25 cellular contexts compared by ENCODE assay signal in genomic region chr12:25825494-25825893, GRCh38.
DNase-seq lines count a peak whose midpoint lies in the region; ATAC-seq, FAIRE-seq and TF ChIP-seq lines count a peak whose summit lies in the region.
"Had no signal": no experiment of that assay in that cellular context is flagged by ENCODE, and none has a peak within 500 bp of the region (broad histone marks: within the 10 kb centered on the region; RNA-seq: fewer than 3 reads in every experiment).

No MANE protein-coding gene starts in this region.

- H3K27ac Mint-ChIP-seq in glutamatergic neuron (ENCODE audit: unreplicated experiment) = peak overlapping the region; percentile 36
- H3K27ac Mint-ChIP-seq: activated CD8-positive, alpha-beta T cell treated with anti-CD3 and anti-CD28 coated beads for 36 hours; immature natural killer cell; stimulated activated naive CD8-positive, alpha-beta T cell treated with anti-CD3 and anti-CD28 coated beads, Interleukin-15, Interleukin-2, amounts not matched to agents 100 ng/mL and 50 ng/mL, for 24 hours had no signal

- no peak overlapping the region for H2BK20ac ChIP-seq in IMR-90 (ENCODE audit: low read depth, low read length)

- FAIRE-seq in K562 (lab: Jason Lieb, UNC) = no peak

- H3K27me3 Mint-ChIP-seq in glutamatergic neuron (ENCODE audit: unreplicated experiment) = no peaks in the 10 kb centered on the region
- H3K27me3 Mint-ChIP-seq: activated CD8-positive, alpha-beta T cell treated with anti-CD3 and anti-CD28 coated beads for 36 hours had no signal

- no peak overlapping the region for H4K8ac ChIP-seq in IMR-90 (ENCODE audit: low read depth in 2 of 2, low read length in 2 of 2)

- H2AK5ac ChIP-seq in IMR-90 (ENCODE audit: low read depth, low read length) = peak overlapping the region; percentile 17

- DNase-seq in BE2C (no peak), IMR-90 (no peak), K562 (ENCODE audit: extremely low read depth in 1 of 4, low spot score in 3 of 4) (no peak), glutamatergic neuron (no peak), NCI-H146 (lab: John Stamatoyannopoulos, UW) (no peak), mammary epithelial cell (no peak), NCI-H524 treated with DMSO at 0.1 percent for 48 hours (lab: John Stamatoyannopoulos, UW) (no peak)
- DNase-seq: activated CD8-positive, alpha-beta T cell treated with anti-CD3 and anti-CD28 coated beads for 36 hours; activated naive CD4-positive, alpha-beta T cell treated with Interleukin-2 at 50 U/mL for 16 hours; activated T-cell treated with anti-CD3 and anti-CD28 coated beads, Interleukin-2, amount 50 U/mL, for 1 hour; amygdala; caudate nucleus; erythroblast; HCEC 1CT; head of caudate nucleus; immature natural killer cell; left lung; NCI-H1092 treated with DMSO at 0.1 percent for 48 hours; NCI-H2029 treated with DMSO at 0.1 percent for 48 hours; NCI-H69; stimulated activated CD4-positive, alpha-beta T cell treated with anti-CD3 and anti-CD28 coated beads, Interleukin-4, amount 100 ng/mL, for 24 hours; T-helper 9 cell; transverse colon had no signal

- TF ChIP-seq CTCF in BE2C (IDR thresholded peaks at IDR 0.05; ENCODE audit: low read depth, low read length) = peak; percentile 22; the same call in 1 of the 2 replicates
- TF ChIP-seq CTCF in IMR-90 (conservative IDR thresholded peaks at IDR 0.05; ENCODE audit: low read depth, low read length) = peak; percentile 25; the same call in 1 of the 2 replicates
- TF ChIP-seq CTCF in K562 (IDR thresholded peaks at IDR 0.05 in 2 of 3, conservative IDR thresholded peaks at IDR 0.05 in 1 of 3; ENCODE audit: insufficient read depth in 2 of 3, low read depth in 1 of 3, low read length in 3 of 3) = peak in 1 of 3 experiments; percentile 25; a peak in 2 of 6 replicates
- no peak for TF ChIP-seq CTCF in glutamatergic neuron (IDR thresholded peaks at IDR 0.05; ENCODE audit: partially characterized antibody, unreplicated experiment)
- peak in 1 of 2 donors; percentile 9 for TF ChIP-seq CTCF in mammary epithelial cell (conservative IDR thresholded peaks at IDR 0.05 in 1 of 2, IDR thresholded peaks at IDR 0.05 in 1 of 2; ENCODE audit: extremely low read depth in 1 of 2, insufficient read depth in 1 of 2, low read depth in 1 of 2, low read length in 2 of 2)

- no peak overlapping the region; the same call in 1 of the 2 replicates for H4K91ac ChIP-seq in IMR-90 (ENCODE audit: insufficient read depth, low read depth, low read length)

- no peak overlapping the region for H3K4me3 Mint-ChIP-seq in glutamatergic neuron (ENCODE audit: unreplicated experiment)
- H3K4me3 Mint-ChIP-seq: activated CD8-positive, alpha-beta T cell treated with anti-CD3 and anti-CD28 coated beads for 36 hours; immature natural killer cell; stimulated activated naive CD8-positive, alpha-beta T cell treated with anti-CD3 and anti-CD28 coated beads, Interleukin-15, Interleukin-2, amounts not matched to agents 100 ng/mL and 50 ng/mL, for 24 hours had no signal

- in situ Hi-C loops in IMR-90 (cut with MboI; ENCODE audit: low sequenced_read_pairs) (no loop called here), K562 (cut with MboI) (no loop called here), mammary epithelial cell (cut with MboI; ENCODE audit: low sequenced_read_pairs in 2 of 2) (no loop called here)

- POLR2A ChIA-PET in IMR-90 (lab: Charles Lee; ENCODE audit: unreplicated experiment) (no interaction called here), K562 (lab: Yijun Ruan, JAX) (no interaction called here)

- H3K4me1 ChIP-seq in BE2C (no peaks in the 10 kb centered on the region), IMR-90 (ENCODE audit: control insufficient read depth, insufficient read depth, low read length) (peaks cover 13% of the 10 kb centered on the region), K562 (replicated peaks in 1 of 2; ENCODE audit: control insufficient read depth in 2 of 2, insufficient read depth in 2 of 2, low read length in 2 of 2) (no peaks in the 10 kb centered on the region), mammary epithelial cell (ENCODE audit: insufficient read depth, low read length) (no peaks in the 10 kb centered on the region)
- H3K4me1 ChIP-seq: left lung had no signal

- no peaks in the 10 kb centered on the region for H3K27me3 ChIP-seq in BE2C
- H3K27me3 ChIP-seq in IMR-90 (ENCODE audit: control insufficient read depth, insufficient read depth, low read length) = no peaks in the 10 kb centered on the region
- H3K27me3 ChIP-seq in K562 (ENCODE audit: control insufficient read depth in 2 of 2, insufficient read depth in 2 of 2, low read length in 2 of 2) = peaks cover 0 to under 1% of the 10 kb centered on the region in 2 experiments; a peak in 1 of 5 replicates
- H3K27me3 ChIP-seq in mammary epithelial cell (ENCODE audit: insufficient read depth, low read length) = no peaks in the 10 kb centered on the region
- H3K27me3 ChIP-seq: left lung, transverse colon had no signal

- H3K18ac ChIP-seq in IMR-90 (ENCODE audit: low read depth, low read length) = no peak overlapping the region

- H2AFZ ChIP-seq in IMR-90 (replicated peaks; ENCODE audit: low read length, poor library complexity) (no peak overlapping the region), K562 (ENCODE audit: low read depth, low read length) (no peak overlapping the region), mammary epithelial cell (ENCODE audit: low read depth, low read length) (no peak overlapping the region)

- no peaks in the 10 kb centered on the region for H3K36me3 Mint-ChIP-seq in glutamatergic neuron (ENCODE audit: unreplicated experiment)
- H3K36me3 Mint-ChIP-seq: immature natural killer cell had no signal

- H3K9me1 ChIP-seq in IMR-90 (ENCODE audit: insufficient read depth, low read length) (peaks cover 5% of the 10 kb centered on the region; the same call in 1 of the 2 replicates), K562 (ENCODE audit: control insufficient read depth, insufficient read depth, low read length) (no peaks in the 10 kb centered on the region)

- no peak for TF ChIP-seq POLR2A in IMR-90 (IDR thresholded peaks at IDR 0.05; ENCODE audit: low read depth, low read length)
- no peak for TF ChIP-seq POLR2A in K562 (conservative IDR thresholded peaks at IDR 0.05)

- no peak overlapping the region for H2BK120ac ChIP-seq in IMR-90 (ENCODE audit: low read depth, low read length)

- no CpG with 5 or more reads among the region's 6 CpGs for WGBS in IMR-90 (ENCODE audit: extremely low coverage in 2 of 2, insufficient read length in 1 of 2), 2 experiments
- 0% methylated on average over 6 of the region's 6 CpGs for WGBS in K562 (ENCODE audit: insufficient coverage, low coverage, missing lambda C conversion rate)
- 93% methylated on average over 6 of the region's 6 CpGs for WGBS in mammary epithelial cell (ENCODE audit: low coverage, missing lambda C conversion rate)

- TF ChIP-seq EP300 in K562 (IDR thresholded peaks at IDR 0.05; ENCODE audit: low read length) = no peak

- H3K9ac ChIP-seq in IMR-90 (ENCODE audit: low read depth, low read length) (no peak overlapping the region), K562 (ENCODE audit: insufficient read depth in 1 of 2, low read depth in 2 of 2, low read length in 2 of 2) (no peak overlapping the region), mammary epithelial cell (ENCODE audit: insufficient read depth, low read length) (no peak overlapping the region)

- peaks cover 3% of the 10 kb centered on the region for H3K9me3 Mint-ChIP-seq in glutamatergic neuron (ENCODE audit: unreplicated experiment)
- H3K9me3 Mint-ChIP-seq: activated CD8-positive, alpha-beta T cell treated with anti-CD3 and anti-CD28 coated beads for 36 hours; stimulated activated naive CD8-positive, alpha-beta T cell treated with anti-CD3 and anti-CD28 coated beads, Interleukin-15, Interleukin-2, amounts not matched to agents 100 ng/mL and 50 ng/mL, for 24 hours had no signal

- no peak overlapping the region for H3K27ac ChIP-seq in IMR-90 (ENCODE audit: insufficient read depth, low read length)
- H3K27ac ChIP-seq in K562 (ENCODE audit: extremely low read depth, low read depth, low read length) = no peak overlapping the region
- H3K27ac ChIP-seq in mammary epithelial cell (ENCODE audit: insufficient read depth, low read depth, low read length) = no peak overlapping the region
- H3K27ac ChIP-seq: left lung had no signal

- H3K4ac ChIP-seq in IMR-90 (ENCODE audit: low read depth, low read length) = no peak overlapping the region

- H3K4me1 Mint-ChIP-seq in glutamatergic neuron (ENCODE audit: low read depth, unreplicated experiment) = peaks cover 31% of the 10 kb centered on the region
- H3K4me1 Mint-ChIP-seq: immature natural killer cell had no signal

- no peak overlapping the region for H2BK5ac ChIP-seq in IMR-90 (ENCODE audit: low read depth, low read length, poor library complexity, severe bottlenecking)

- no peak overlapping the region for H3K4me3 ChIP-seq in BE2C (ENCODE audit: low read depth, low read length)
- no peak overlapping the region for H3K4me3 ChIP-seq in IMR-90 (ENCODE audit: insufficient read depth, low read depth, low read length)
- H3K4me3 ChIP-seq in K562 = no peak overlapping the region
- no peak overlapping the region for H3K4me3 ChIP-seq in mammary epithelial cell (replicated peaks in 1 of 3; ENCODE audit: insufficient read depth in 1 of 3, low read depth in 2 of 3, low read length in 3 of 3)
- H3K4me3 ChIP-seq: left lung, transverse colon had no signal

- BruUV-seq in IMR-90 (replicated peaks; lab: Mats Ljungman, UMichigan) = no TSS peak
- BruUV-seq in K562 (replicated peaks; lab: Mats Ljungman, UMichigan) = no TSS peak
- no TSS peak for BruUV-seq in mammary epithelial cell (replicated peaks; lab: Mats Ljungman, UMichigan)

- intact Hi-C loops in IMR-90 (cut with micrococcal nuclease) (no loop called here), K562 (cut with micrococcal nuclease) (no loop called here), mammary epithelial cell (cut with micrococcal nuclease) (loop anchor here (10.0 kb wide), 2 partner anchors 241 to 391 kb away; no protein-coding TSS in a partner anchor)

- CTCF ChIA-PET in IMR-90 (lab: Yijun Ruan, JAX) (no interaction called here), K562 (lab: Yijun Ruan, JAX; ENCODE audit: low intra/inter-chr PET ratio) (no interaction called here), mammary epithelial cell (lab: Charles Lee; ENCODE audit: low non-redundant PET) (no interaction called here)

- ATAC-seq in IMR-90 (ENCODE audit: low read depth) = no peak
- no peak for ATAC-seq in K562
- no peak for ATAC-seq in GM19035 (IDR thresholded peaks at IDR 0.05; ENCODE audit: unreplicated experiment)
- ATAC-seq: activated CD8-positive, alpha-beta T cell treated with anti-CD3 and anti-CD28 coated beads for 36 hours had no signal

- no peak overlapping the region for H2AK9ac ChIP-seq in IMR-90 (replicated peaks; ENCODE audit: low read depth, low read length, poor library complexity)

- dilution Hi-C loops in IMR-90 (cut with HindIII; ENCODE audit: low sequenced_read_pairs, unreplicated experiment) = no loop called here
- dilution Hi-C loops in mammary epithelial cell (cut with HindIII; ENCODE audit: low sequenced_read_pairs) = no loop called here

- H4K5ac ChIP-seq in IMR-90 (ENCODE audit: low read depth, low read length) = no peak overlapping the region

- H3K36me3 ChIP-seq in BE2C = no peaks in the 10 kb centered on the region
- no peaks in the 10 kb centered on the region for H3K36me3 ChIP-seq in IMR-90 (ENCODE audit: control insufficient read depth, insufficient read depth, low read length)
- H3K36me3 ChIP-seq in K562 (ENCODE audit: control insufficient read depth, insufficient read depth, low read length) = no peaks in the 10 kb centered on the region
- no peaks in the 10 kb centered on the region for H3K36me3 ChIP-seq in mammary epithelial cell (ENCODE audit: insufficient read depth, low read length)
- H3K36me3 ChIP-seq: left lung, transverse colon had no signal

- H3K9me3 ChIP-seq in BE2C = no peaks in the 10 kb centered on the region
- H3K9me3 ChIP-seq in IMR-90 (ENCODE audit: control insufficient read depth, insufficient read depth, low read length) = no peaks in the 10 kb centered on the region
- H3K9me3 ChIP-seq in K562 (replicated peaks; ENCODE audit: control insufficient read depth, insufficient read depth, low read depth, low read length) = no peaks in the 10 kb centered on the region
- no peaks in the 10 kb centered on the region for H3K9me3 ChIP-seq in mammary epithelial cell (replicated peaks; ENCODE audit: insufficient read depth, low read length)
- H3K9me3 ChIP-seq: left lung, transverse colon had no signal

- no peak overlapping the region for H3K23ac ChIP-seq in IMR-90 (ENCODE audit: low read depth, low read length)

- H3K56ac ChIP-seq in IMR-90 (ENCODE audit: extremely low read depth, insufficient read depth, low read length) = no peak overlapping the region

- no peaks in the 10 kb centered on the region for H3K79me2 ChIP-seq in K562 (ENCODE audit: control insufficient read depth, insufficient read depth, low read length)
- H3K79me2 ChIP-seq in mammary epithelial cell (ENCODE audit: insufficient read depth, low read length) = no peaks in the 10 kb centered on the region

- no peak overlapping the region for H3K14ac ChIP-seq in IMR-90 (replicated peaks; ENCODE audit: low read depth, low read length)

- H3K4me2 ChIP-seq in IMR-90 (ENCODE audit: low read depth, low read length) = no peak overlapping the region
- H3K4me2 ChIP-seq in K562 (ENCODE audit: insufficient read depth, low read length) = no peak overlapping the region
- no peak overlapping the region for H3K4me2 ChIP-seq in mammary epithelial cell (ENCODE audit: insufficient read depth, low read depth, low read length)

- H3K79me1 ChIP-seq in IMR-90 (ENCODE audit: low read depth in 1 of 2, low read length in 2 of 2) = no peaks in the 10 kb centered on the region

- H4K20me1 ChIP-seq in IMR-90 (ENCODE audit: insufficient read depth, low read length) (no peaks in the 10 kb centered on the region), K562 (replicated peaks; ENCODE audit: control insufficient read depth, insufficient read depth, low read length) (no peaks in the 10 kb centered on the region), mammary epithelial cell (ENCODE audit: insufficient read depth, low read length) (no peaks in the 10 kb centered on the region)

- H2BK15ac ChIP-seq in IMR-90 (ENCODE audit: low read depth, low read length) = peak overlapping the region; percentile 13; the same call in 1 of the 3 replicates

- TF ChIP-seq RAD21 in IMR-90 (IDR thresholded peaks at IDR 0.05; ENCODE audit: low read length) (peak; percentile 21; the same call in 1 of the 2 replicates), K562 (CRISPR knock-in tag; conservative IDR thresholded peaks at IDR 0.05 in 1 of 2, IDR thresholded peaks at IDR 0.05 in 1 of 2) (peak; percentile 76 to 85)
